Comparison of ENCODE assay signal across 1 cellular context in the genomic region with DNA sequence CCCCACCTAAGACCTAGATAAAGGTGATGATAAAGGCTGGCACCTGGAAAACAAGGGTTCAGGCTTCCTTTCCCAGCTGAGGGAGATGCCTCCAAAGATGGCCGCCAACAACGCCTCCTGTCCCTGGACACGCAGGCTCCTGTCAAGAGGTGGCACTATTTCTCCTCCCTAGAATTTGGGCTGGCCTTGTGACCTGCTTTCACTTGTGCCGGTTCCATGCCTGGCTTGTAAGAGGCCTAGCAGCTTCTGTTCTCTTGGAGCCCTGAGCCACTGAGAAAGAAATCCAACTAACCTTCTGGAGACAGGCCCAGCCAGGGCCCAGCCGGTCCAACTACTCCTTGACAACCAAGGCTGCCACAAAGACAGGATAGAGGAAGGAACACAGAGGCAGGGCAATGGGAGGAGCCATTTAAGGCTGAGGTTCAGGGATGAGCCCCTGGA.
TF ChIP-seq lines count a peak whose summit lies in the region.

No MANE protein-coding gene starts in this region.

TF ChIP-seq in H1, 55 proteins besides CTCF, POLR2A, EP300 and RAD21:
- no peak for TF ChIP-seq BRCA1 (IDR thresholded peaks at IDR 0.05; ENCODE audit: low read depth, low read length)
- no peak for TF ChIP-seq KDM4A (IDR thresholded peaks at IDR 0.05; ENCODE audit: low read depth, low read length, severe bottlenecking)
- no peak for TF ChIP-seq BACH1 (IDR thresholded peaks at IDR 0.05; ENCODE audit: low read length)
- no peak for TF ChIP-seq RFX5 (IDR thresholded peaks at IDR 0.05; ENCODE audit: borderline replicate concordance, low read depth, low read length)
- no peak for TF ChIP-seq BCL11A (IDR thresholded peaks at IDR 0.05; ENCODE audit: low read depth in 2 of 2, low read length in 2 of 2)
- TF ChIP-seq TAF1 (IDR thresholded peaks at IDR 0.05; ENCODE audit: low read depth, low read length) = 0 out of 2 replicates have a peak, but pooled peaks have one; percentile 23
- TF ChIP-seq GABPA (IDR thresholded peaks at IDR 0.05; ENCODE audit: borderline replicate concordance, insufficient read depth, low read length) = no peak
- TF ChIP-seq RBBP5 (IDR thresholded peaks at IDR 0.05; ENCODE audit: borderline replicate concordance, low read depth, low read length) = no peak
- no peak for TF ChIP-seq POLR2AphosphoS5 (IDR thresholded peaks at IDR 0.05; ENCODE audit: low read depth, low read length)
- TF ChIP-seq SUZ12 (IDR thresholded peaks at IDR 0.05; ENCODE audit: low read length) = no peak
- TF ChIP-seq YY1 (IDR thresholded peaks at IDR 0.05; ENCODE audit: low read depth, low read length) = peak; percentile 97
- no peak for TF ChIP-seq ASH2L (IDR thresholded peaks at IDR 0.05; ENCODE audit: low read length)
- TF ChIP-seq NANOG (IDR thresholded peaks at IDR 0.05; ENCODE audit: insufficient read depth, low read depth, low read length, poor library complexity, severe bottlenecking) = no peak
- no peak for TF ChIP-seq SIRT6 (IDR thresholded peaks at IDR 0.05; ENCODE audit: low read length)
- TF ChIP-seq, protein P1, sequence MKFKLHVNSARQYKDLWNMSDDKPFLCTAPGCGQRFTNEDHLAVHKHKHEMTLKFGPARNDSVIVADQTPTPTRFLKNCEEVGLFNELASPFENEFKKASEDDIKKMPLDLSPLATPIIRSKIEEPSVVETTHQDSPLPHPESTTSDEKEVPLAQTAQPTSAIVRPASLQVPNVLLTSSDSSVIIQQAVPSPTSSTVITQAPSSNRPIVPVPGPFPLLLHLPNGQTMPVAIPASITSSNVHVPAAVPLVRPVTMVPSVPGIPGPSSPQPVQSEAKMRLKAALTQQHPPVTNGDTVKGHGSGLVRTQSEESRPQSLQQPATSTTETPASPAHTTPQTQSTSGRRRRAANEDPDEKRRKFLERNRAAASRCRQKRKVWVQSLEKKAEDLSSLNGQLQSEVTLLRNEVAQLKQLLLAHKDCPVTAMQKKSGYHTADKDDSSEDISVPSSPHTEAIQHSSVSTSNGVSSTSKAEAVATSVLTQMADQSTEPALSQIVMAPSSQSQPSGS (IDR thresholded peaks at IDR 0.05; ENCODE audit: low read length) = no peak
- no peak for TF ChIP-seq SRF (IDR thresholded peaks at IDR 0.05; ENCODE audit: low read depth, low read length)
- TF ChIP-seq EGR1 (IDR thresholded peaks at IDR 0.05; ENCODE audit: borderline replicate concordance, low read depth, low read length) = no peak
- TF ChIP-seq ZNF274 (IDR thresholded peaks at IDR 0.05; ENCODE audit: borderline replicate concordance, extremely low read depth, low read length) = no peak
- no peak for TF ChIP-seq JUND (IDR thresholded peaks at IDR 0.05; ENCODE audit: low read length)
- no peak for TF ChIP-seq SP1 (IDR thresholded peaks at IDR 0.05; ENCODE audit: low read depth, low read length)
- no peak for TF ChIP-seq CEBPB (IDR thresholded peaks at IDR 0.05; ENCODE audit: low read depth, low read length)
- TF ChIP-seq RXRA (IDR thresholded peaks at IDR 0.05; ENCODE audit: insufficient read depth, low read depth, low read length) = no peak
- TF ChIP-seq, protein P2, sequence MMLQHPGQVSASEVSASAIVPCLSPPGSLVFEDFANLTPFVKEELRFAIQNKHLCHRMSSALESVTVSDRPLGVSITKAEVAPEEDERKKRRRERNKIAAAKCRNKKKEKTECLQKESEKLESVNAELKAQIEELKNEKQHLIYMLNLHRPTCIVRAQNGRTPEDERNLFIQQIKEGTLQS (IDR thresholded peaks at IDR 0.05; ENCODE audit: insufficient read depth, low read depth, low read length) = 0 out of 2 replicates have a peak, but pooled peaks have one; percentile 42
- TF ChIP-seq HDAC2 (IDR thresholded peaks at IDR 0.05; ENCODE audit: borderline replicate concordance in 1 of 2, low read depth in 2 of 2, low read length in 2 of 2) = no peak
- no peak for TF ChIP-seq SP2 (IDR thresholded peaks at IDR 0.05; ENCODE audit: low read length)
- TF ChIP-seq, protein P3, sequence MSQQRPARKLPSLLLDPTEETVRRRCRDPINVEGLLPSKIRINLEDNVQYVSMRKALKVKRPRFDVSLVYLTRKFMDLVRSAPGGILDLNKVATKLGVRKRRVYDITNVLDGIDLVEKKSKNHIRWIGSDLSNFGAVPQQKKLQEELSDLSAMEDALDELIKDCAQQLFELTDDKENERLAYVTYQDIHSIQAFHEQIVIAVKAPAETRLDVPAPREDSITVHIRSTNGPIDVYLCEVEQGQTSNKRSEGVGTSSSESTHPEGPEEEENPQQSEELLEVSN (IDR thresholded peaks at IDR 0.05) = no peak
- no peak for TF ChIP-seq TAF7 (optimal IDR thresholded peaks at IDR 0.05; ENCODE audit: borderline replicate concordance, low read depth, low read length)
- TF ChIP-seq, protein P4, sequence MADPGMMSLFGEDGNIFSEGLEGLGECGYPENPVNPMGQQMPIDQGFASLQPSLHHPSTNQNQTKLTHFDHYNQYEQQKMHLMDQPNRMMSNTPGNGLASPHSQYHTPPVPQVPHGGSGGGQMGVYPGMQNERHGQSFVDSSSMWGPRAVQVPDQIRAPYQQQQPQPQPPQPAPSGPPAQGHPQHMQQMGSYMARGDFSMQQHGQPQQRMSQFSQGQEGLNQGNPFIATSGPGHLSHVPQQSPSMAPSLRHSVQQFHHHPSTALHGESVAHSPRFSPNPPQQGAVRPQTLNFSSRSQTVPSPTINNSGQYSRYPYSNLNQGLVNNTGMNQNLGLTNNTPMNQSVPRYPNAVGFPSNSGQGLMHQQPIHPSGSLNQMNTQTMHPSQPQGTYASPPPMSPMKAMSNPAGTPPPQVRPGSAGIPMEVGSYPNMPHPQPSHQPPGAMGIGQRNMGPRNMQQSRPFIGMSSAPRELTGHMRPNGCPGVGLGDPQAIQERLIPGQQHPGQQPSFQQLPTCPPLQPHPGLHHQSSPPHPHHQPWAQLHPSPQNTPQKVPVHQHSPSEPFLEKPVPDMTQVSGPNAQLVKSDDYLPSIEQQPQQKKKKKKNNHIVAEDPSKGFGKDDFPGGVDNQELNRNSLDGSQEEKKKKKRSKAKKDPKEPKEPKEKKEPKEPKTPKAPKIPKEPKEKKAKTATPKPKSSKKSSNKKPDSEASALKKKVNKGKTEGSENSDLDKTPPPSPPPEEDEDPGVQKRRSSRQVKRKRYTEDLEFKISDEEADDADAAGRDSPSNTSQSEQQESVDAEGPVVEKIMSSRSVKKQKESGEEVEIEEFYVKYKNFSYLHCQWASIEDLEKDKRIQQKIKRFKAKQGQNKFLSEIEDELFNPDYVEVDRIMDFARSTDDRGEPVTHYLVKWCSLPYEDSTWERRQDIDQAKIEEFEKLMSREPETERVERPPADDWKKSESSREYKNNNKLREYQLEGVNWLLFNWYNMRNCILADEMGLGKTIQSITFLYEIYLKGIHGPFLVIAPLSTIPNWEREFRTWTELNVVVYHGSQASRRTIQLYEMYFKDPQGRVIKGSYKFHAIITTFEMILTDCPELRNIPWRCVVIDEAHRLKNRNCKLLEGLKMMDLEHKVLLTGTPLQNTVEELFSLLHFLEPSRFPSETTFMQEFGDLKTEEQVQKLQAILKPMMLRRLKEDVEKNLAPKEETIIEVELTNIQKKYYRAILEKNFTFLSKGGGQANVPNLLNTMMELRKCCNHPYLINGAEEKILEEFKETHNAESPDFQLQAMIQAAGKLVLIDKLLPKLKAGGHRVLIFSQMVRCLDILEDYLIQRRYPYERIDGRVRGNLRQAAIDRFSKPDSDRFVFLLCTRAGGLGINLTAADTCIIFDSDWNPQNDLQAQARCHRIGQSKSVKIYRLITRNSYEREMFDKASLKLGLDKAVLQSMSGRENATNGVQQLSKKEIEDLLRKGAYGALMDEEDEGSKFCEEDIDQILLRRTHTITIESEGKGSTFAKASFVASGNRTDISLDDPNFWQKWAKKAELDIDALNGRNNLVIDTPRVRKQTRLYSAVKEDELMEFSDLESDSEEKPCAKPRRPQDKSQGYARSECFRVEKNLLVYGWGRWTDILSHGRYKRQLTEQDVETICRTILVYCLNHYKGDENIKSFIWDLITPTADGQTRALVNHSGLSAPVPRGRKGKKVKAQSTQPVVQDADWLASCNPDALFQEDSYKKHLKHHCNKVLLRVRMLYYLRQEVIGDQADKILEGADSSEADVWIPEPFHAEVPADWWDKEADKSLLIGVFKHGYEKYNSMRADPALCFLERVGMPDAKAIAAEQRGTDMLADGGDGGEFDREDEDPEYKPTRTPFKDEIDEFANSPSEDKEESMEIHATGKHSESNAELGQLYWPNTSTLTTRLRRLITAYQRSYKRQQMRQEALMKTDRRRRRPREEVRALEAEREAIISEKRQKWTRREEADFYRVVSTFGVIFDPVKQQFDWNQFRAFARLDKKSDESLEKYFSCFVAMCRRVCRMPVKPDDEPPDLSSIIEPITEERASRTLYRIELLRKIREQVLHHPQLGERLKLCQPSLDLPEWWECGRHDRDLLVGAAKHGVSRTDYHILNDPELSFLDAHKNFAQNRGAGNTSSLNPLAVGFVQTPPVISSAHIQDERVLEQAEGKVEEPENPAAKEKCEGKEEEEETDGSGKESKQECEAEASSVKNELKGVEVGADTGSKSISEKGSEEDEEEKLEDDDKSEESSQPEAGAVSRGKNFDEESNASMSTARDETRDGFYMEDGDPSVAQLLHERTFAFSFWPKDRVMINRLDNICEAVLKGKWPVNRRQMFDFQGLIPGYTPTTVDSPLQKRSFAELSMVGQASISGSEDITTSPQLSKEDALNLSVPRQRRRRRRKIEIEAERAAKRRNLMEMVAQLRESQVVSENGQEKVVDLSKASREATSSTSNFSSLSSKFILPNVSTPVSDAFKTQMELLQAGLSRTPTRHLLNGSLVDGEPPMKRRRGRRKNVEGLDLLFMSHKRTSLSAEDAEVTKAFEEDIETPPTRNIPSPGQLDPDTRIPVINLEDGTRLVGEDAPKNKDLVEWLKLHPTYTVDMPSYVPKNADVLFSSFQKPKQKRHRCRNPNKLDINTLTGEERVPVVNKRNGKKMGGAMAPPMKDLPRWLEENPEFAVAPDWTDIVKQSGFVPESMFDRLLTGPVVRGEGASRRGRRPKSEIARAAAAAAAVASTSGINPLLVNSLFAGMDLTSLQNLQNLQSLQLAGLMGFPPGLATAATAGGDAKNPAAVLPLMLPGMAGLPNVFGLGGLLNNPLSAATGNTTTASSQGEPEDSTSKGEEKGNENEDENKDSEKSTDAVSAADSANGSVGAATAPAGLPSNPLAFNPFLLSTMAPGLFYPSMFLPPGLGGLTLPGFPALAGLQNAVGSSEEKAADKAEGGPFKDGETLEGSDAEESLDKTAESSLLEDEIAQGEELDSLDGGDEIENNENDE (IDR thresholded peaks at IDR 0.05; ENCODE audit: insufficient replicate concordance, low read length) = no peak
- TF ChIP-seq SAP30 (IDR thresholded peaks at IDR 0.05; ENCODE audit: insufficient read depth, insufficient replicate concordance, low read length) = no peak
- TF ChIP-seq FOSL1 (IDR thresholded peaks at IDR 0.05; ENCODE audit: insufficient read depth, low read depth, low read length) = no peak
- no peak for TF ChIP-seq CBX5 (IDR thresholded peaks at IDR 0.05; ENCODE audit: low read depth, low read length)
- no peak for TF ChIP-seq TBP (IDR thresholded peaks at IDR 0.05; ENCODE audit: low read depth, low read length)
- TF ChIP-seq SIX5 (IDR thresholded peaks at IDR 0.05; ENCODE audit: low read depth, low read length) = no peak
- TF ChIP-seq, protein P5, sequence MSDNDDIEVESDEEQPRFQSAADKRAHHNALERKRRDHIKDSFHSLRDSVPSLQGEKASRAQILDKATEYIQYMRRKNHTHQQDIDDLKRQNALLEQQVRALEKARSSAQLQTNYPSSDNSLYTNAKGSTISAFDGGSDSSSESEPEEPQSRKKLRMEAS (IDR thresholded peaks at IDR 0.05) = peak; percentile 61; the same call in 1 of the 2 replicates
- TF ChIP-seq KDM5A (IDR thresholded peaks at IDR 0.05; ENCODE audit: low read length) = peak; percentile 22; the same call in 1 of the 2 replicates
- no peak for TF ChIP-seq NRF1 (IDR thresholded peaks at IDR 0.05; ENCODE audit: low read depth, low read length)
- no peak for TF ChIP-seq TCF12 (IDR thresholded peaks at IDR 0.05; ENCODE audit: low read depth, low read length)
- TF ChIP-seq RNF2 (IDR thresholded peaks at IDR 0.05; ENCODE audit: borderline replicate concordance, low read depth, low read length, missing control alignments, poor library complexity, severe bottlenecking) = no peak
- no peak for TF ChIP-seq CBX8 (IDR thresholded peaks at IDR 0.05; ENCODE audit: borderline replicate concordance, low read depth, low read length)
- no peak for TF ChIP-seq PHF8 (conservative IDR thresholded peaks at IDR 0.05; ENCODE audit: low read depth, low read length)
